Comparison of ENCODE assay signal across 36 cellular contexts in the genomic region with DNA sequence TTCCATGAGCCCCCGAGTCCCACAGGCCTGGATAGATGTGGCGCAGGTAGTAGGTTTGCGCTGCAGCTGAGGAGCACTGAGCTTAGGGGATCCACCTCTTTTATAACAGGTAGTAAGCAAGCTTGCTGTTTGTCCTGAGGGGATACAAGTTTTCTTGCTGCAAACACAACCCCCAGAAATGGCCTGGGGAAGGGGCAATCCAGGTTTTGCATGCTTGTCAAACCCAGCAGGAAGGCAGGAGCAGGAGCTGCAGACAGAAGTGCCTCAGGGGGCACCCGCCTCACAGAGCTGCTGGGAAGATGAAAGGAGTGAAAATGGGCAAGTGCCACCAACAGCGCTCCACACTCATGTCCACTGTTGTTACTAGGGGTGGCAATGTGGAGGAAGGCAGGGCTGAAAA. TPM values are rescaled to one million over a fixed set of nuclear protein-coding genes. Genes with fewer than 3 reads are reported as not detected.
"Had no signal": no experiment of that assay in that cellular context is flagged by ENCODE, and none has a peak within 500 bp of the region (broad histone marks: within the 10 kb centered on the region; RNA-seq: fewer than 3 reads in every experiment).

No MANE protein-coding gene starts in this region.

- H3K36me3 ChIP-seq: breast epithelium had no signal

- H3K27ac Mint-ChIP-seq: activated CD4-positive, alpha-beta T cell treated with anti-CD3 and anti-CD28 coated beads for 36 hours; activated CD4-positive, alpha-beta T cell treated with anti-CD3 and anti-CD28 coated beads, Interleukin-2, amount 10 ng/mL, durations not matched to agents 7 days and 5 days; activated CD8-positive, alpha-beta T cell treated with anti-CD3 and anti-CD28 coated beads, Interleukin-2, amount 10 ng/mL, durations not matched to agents 7 days and 5 days; activated naive CD4-positive, alpha-beta T cell treated with anti-CD3 and anti-CD28 coated beads for 36 hours; activated naive CD4-positive, alpha-beta T cell treated with anti-CD3 and anti-CD28 coated beads, Interleukin-2, amount 50 U/mL, for 72 hours; activated T-cell treated with anti-CD3 and anti-CD28 coated beads, Interleukin-2, amount 50 U/mL, for 24 hours; activated T-helper 1 cell treated with anti-CD3 and anti-CD28 coated beads, Interleukin-12 subunit alpha, Interleukin-12 subunit beta, Interleukin-2, Interleukin-4 antibody, amounts not matched to agents 30 ng/mL and 10 ng/mL and 1 ng/mL, durations not matched to agents 14 hours and 24 hours and 36 hours; T-helper 1 cell treated with Interleukin-12 subunit alpha and Interleukin-12 subunit beta and Interleukin-4 antibody, amounts not matched to agents 30 μg/mL and 1 μg/mL, for 36 hours; T-helper 2 cell treated with Interferon-gamma antibody and Interleukin-4, amounts not matched to agents 5 μg/mL and 100 μg/mL, for 36 hours had no signal

- H3K27me3 ChIP-seq: adrenal gland, body of pancreas, breast epithelium, MG63, SJSA1 had no signal

- ATAC-seq: activated CD4-positive, alpha-beta T cell treated with anti-CD3 and anti-CD28 coated beads for 36 hours; activated CD4-positive, CD25-positive, alpha-beta regulatory T cell treated with anti-CD3 and anti-CD28 coated beads, Interleukin-2, amount 50 U/mL, for 24 hours; activated CD8-positive, alpha-beta T cell treated with anti-CD3 and anti-CD28 coated beads, Interleukin-2, amount 10 ng/mL, durations not matched to agents 7 days and 5 days; activated naive CD4-positive, alpha-beta T cell treated with anti-CD3 and anti-CD28 coated beads, Interleukin-2, amount 50 U/mL, for 72 hours; body of pancreas had no signal

- H3K4me1 Mint-ChIP-seq: activated CD4-positive, alpha-beta T cell treated with anti-CD3 and anti-CD28 coated beads for 36 hours; activated CD4-positive, alpha-beta T cell treated with anti-CD3 and anti-CD28 coated beads, Interleukin-2, amount 10 ng/mL, durations not matched to agents 7 days and 5 days had no signal

- H3K4me1 ChIP-seq: adrenal gland, breast epithelium had no signal

- H3K27ac ChIP-seq: adrenal gland, body of pancreas, breast epithelium, SJSA1 had no signal

- H3K27me3 Mint-ChIP-seq: activated CD4-positive, alpha-beta T cell treated with anti-CD3 and anti-CD28 coated beads for 36 hours; activated T-cell treated with anti-CD3 and anti-CD28 coated beads, Interleukin-2, amount 50 U/mL, for 24 hours had no signal

- H3K9me3 ChIP-seq: adrenal gland, body of pancreas, breast epithelium, MG63, SJSA1, SK-N-SH had no signal

- H3K36me3 Mint-ChIP-seq: activated naive CD4-positive, alpha-beta T cell treated with anti-CD3 and anti-CD28 coated beads, Interleukin-2, amount 50 U/mL, for 72 hours had no signal

- H3K4me3 ChIP-seq: adrenal gland, body of pancreas, breast epithelium, MG63, SJSA1 had no signal

- DNase-seq: activated CD4-positive, alpha-beta T cell treated with anti-CD3 and anti-CD28 coated beads for 36 hours; activated CD4-positive, alpha-beta T cell treated with anti-CD3 and anti-CD28 coated beads, Interleukin-2, amount 10 ng/mL, durations not matched to agents 7 days and 5 days; activated CD4-positive, alpha-beta T cell treated with anti-CD3 and anti-CD28 coated beads, Interleukin-2, amount 50 U/mL, for 48 hours; activated CD8-positive, alpha-beta T cell treated with anti-CD3 and anti-CD28 coated beads, Interleukin-2, amount 10 ng/mL, durations not matched to agents 7 days and 5 days; activated gamma-delta T cell treated with Interleukin-2 at 50 U/mL for 16 hours; activated naive CD4-positive, alpha-beta T cell treated with anti-CD3 and anti-CD28 coated beads for 36 hours; activated T-cell treated with anti-CD3 and anti-CD28 coated beads, Interleukin-2, amount 50 U/mL, for 24 hours; body of pancreas; caudate nucleus; cerebellar nuclear complex; Kasumi-1; KG1; MG63; NCI-H1048; NCI-H1105 treated with DMSO at 0.1 percent for 48 hours; NCI-H1436; NCI-H1694; NCI-H2029; NCI-H345; NCI-H524 treated with DMSO at 0.1 percent for 48 hours; NCI-H748 treated with DMSO at 0.1 percent for 48 hours; NK-92 treated with Interleukin-12 subunit alpha and Interleukin-12 subunit beta, amount 100 ng/mL, for 24 hours; OCI-M1; SHP77 treated with DMSO at 0.1 percent for 48 hours; SK-N-SH had no signal

- H3K4me3 Mint-ChIP-seq: activated CD4-positive, alpha-beta T cell treated with anti-CD3 and anti-CD28 coated beads for 36 hours; activated CD4-positive, alpha-beta T cell treated with anti-CD3 and anti-CD28 coated beads, Interleukin-2, amount 10 ng/mL, durations not matched to agents 7 days and 5 days; activated CD8-positive, alpha-beta T cell treated with anti-CD3 and anti-CD28 coated beads, Interleukin-2, amount 10 ng/mL, durations not matched to agents 7 days and 5 days; activated naive CD4-positive, alpha-beta T cell treated with anti-CD3 and anti-CD28 coated beads for 36 hours; activated T-cell treated with anti-CD3 and anti-CD28 coated beads, Interleukin-2, amount 50 U/mL, for 24 hours; activated T-helper 1 cell treated with anti-CD3 and anti-CD28 coated beads, Interleukin-12 subunit alpha, Interleukin-12 subunit beta, Interleukin-2, Interleukin-4 antibody, amounts not matched to agents 30 ng/mL and 10 ng/mL and 1 ng/mL, durations not matched to agents 14 hours and 24 hours and 36 hours; T-helper 1 cell treated with Interleukin-12 subunit alpha and Interleukin-12 subunit beta and Interleukin-4 antibody, amounts not matched to agents 30 μg/mL and 1 μg/mL, for 36 hours; T-helper 2 cell treated with Interferon-gamma antibody and Interleukin-4, amounts not matched to agents 5 μg/mL and 100 μg/mL, for 36 hours had no signal

- H3K9me3 Mint-ChIP-seq: activated CD4-positive, alpha-beta T cell treated with anti-CD3 and anti-CD28 coated beads, Interleukin-2, amount 10 ng/mL, durations not matched to agents 7 days and 5 days; activated naive CD4-positive, alpha-beta T cell treated with anti-CD3 and anti-CD28 coated beads for 36 hours; activated naive CD4-positive, alpha-beta T cell treated with anti-CD3 and anti-CD28 coated beads, Interleukin-2, amount 50 U/mL, for 72 hours; activated T-cell treated with anti-CD3 and anti-CD28 coated beads, Interleukin-2, amount 50 U/mL, for 24 hours; activated T-helper 1 cell treated with anti-CD3 and anti-CD28 coated beads, Interleukin-12 subunit alpha, Interleukin-12 subunit beta, Interleukin-2, Interleukin-4 antibody, amounts not matched to agents 30 ng/mL and 10 ng/mL and 1 ng/mL, durations not matched to agents 14 hours and 24 hours and 36 hours; T-helper 1 cell treated with Interleukin-12 subunit alpha and Interleukin-12 subunit beta and Interleukin-4 antibody, amounts not matched to agents 30 μg/mL and 1 μg/mL, for 36 hours; T-helper 2 cell treated with Interferon-gamma antibody and Interleukin-4, amounts not matched to agents 5 μg/mL and 100 μg/mL, for 36 hours had no signal

RNA-seq across cellular contexts. Expression of a gene that starts 18.5 kb away (rescaled TPM):
- total RNA-seq: activated CD4-positive, alpha-beta T cell treated with anti-CD3 and anti-CD28 coated beads for 36 hours; activated CD4-positive, alpha-beta T cell treated with anti-CD3 and anti-CD28 coated beads, Interleukin-2, amount 10 ng/mL, durations not matched to agents 7 days and 5 days; activated CD8-positive, alpha-beta T cell treated with anti-CD3 and anti-CD28 coated beads, Interleukin-2, amount 10 ng/mL, durations not matched to agents 7 days and 5 days; activated naive CD4-positive, alpha-beta T cell treated with anti-CD3 and anti-CD28 coated beads for 36 hours; activated naive CD4-positive, alpha-beta T cell treated with anti-CD3 and anti-CD28 coated beads, Interleukin-2, amount 50 U/mL, for 72 hours; activated T-helper 1 cell treated with anti-CD3 and anti-CD28 coated beads, Interleukin-12 subunit alpha, Interleukin-12 subunit beta, Interleukin-2, Interleukin-4 antibody, amounts not matched to agents 30 ng/mL and 10 ng/mL and 1 ng/mL, durations not matched to agents 14 hours and 24 hours and 36 hours; adrenal gland; astrocyte; body of pancreas; breast epithelium; NCI-H460; RPMI7951; SJSA1 had no signal
